9 cellular contexts compared by ENCODE assay signal in genomic region chr6:45049188-45049843, GRCh38.
DNase-seq lines count a peak whose midpoint lies in the region; ATAC-seq and TF ChIP-seq lines count a peak whose summit lies in the region.
"Had no signal": no experiment of that assay in that cellular context is flagged by ENCODE, and none has a peak within 500 bp of the region (broad histone marks: within the 10 kb centered on the region; RNA-seq: fewer than 3 reads in every experiment).

No MANE protein-coding gene starts in this region.

- peak; percentile 51 for DNase-seq in A172 (ENCODE audit: low spot score)
- DNase-seq in HCEC 1CT = peak; percentile 53
- DNase-seq in SIG-M5 (lab: John Stamatoyannopoulos, UW) = peak; percentile 50
- peak; percentile 50 for DNase-seq in fibroblast of pulmonary artery (ENCODE audit: low read depth)
- no peak for DNase-seq in cortex of kidney (lab: John Stamatoyannopoulos, UW)
- no peak for DNase-seq in middle frontal gyrus (ENCODE audit: extremely low spot score, low spot score)
- DNase-seq: RPMI8226 had no signal

- no peak overlapping the region for H3K4me3 ChIP-seq in fibroblast of pulmonary artery (replicated peaks; ENCODE audit: low read depth, low read length)

- TF ChIP-seq CTCF in fibroblast of pulmonary artery (IDR thresholded peaks at IDR 0.05; ENCODE audit: low read length, missing control alignments) = no peak

- no peak for ATAC-seq in GM21737 (IDR thresholded peaks at IDR 0.05; ENCODE audit: unreplicated experiment)
- no peak for ATAC-seq in HG03457 (IDR thresholded peaks at IDR 0.05; ENCODE audit: unreplicated experiment)

Comparison
In these comparisons a context has a peak if more than half of its experiments do, and no peak if none do; other contexts are left out.
1. DNase-seq: peak in A172 (single experiment), HCEC 1CT (single experiment), SIG-M5 (single experiment) and fibroblast of pulmonary artery (single experiment); none in cortex of kidney (single experiment) and middle frontal gyrus (single experiment).